1 cellular context compared by ENCODE assay signal in the genomic region with DNA sequence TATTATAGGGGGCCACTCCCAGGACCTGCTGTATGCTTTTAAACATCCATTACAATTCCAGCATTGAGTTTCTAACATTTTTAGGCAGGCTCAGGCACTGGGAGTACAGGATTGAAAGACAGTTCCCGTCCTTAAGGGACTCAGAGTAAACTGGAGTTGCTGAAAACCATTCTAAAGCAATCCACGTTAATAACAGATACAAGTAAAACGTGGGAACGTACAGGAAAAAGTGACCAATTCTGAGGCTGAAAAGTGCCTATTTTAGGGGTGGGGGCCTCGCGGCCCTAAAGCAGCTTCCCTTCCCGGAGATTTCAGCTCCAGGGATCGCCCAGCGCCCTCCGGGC.
TF ChIP-seq lines count a peak whose summit lies in the region.

No MANE protein-coding gene starts in this region.

TF ChIP-seq in K562, 482 proteins besides CTCF, POLR2A, EP300 and RAD21 (continued from another document):
- TF ChIP-seq, protein P1, sequence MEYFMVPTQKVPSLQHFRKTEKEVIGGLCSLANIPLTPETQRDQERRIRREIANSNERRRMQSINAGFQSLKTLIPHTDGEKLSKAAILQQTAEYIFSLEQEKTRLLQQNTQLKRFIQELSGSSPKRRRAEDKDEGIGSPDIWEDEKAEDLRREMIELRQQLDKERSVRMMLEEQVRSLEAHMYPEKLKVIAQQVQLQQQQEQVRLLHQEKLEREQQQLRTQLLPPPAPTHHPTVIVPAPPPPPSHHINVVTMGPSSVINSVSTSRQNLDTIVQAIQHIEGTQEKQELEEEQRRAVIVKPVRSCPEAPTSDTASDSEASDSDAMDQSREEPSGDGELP (CRISPR knock-in tag; IDR thresholded peaks at IDR 0.05; ENCODE audit: borderline replicate concordance), result no peak
- TF ChIP-seq GTF2E2 (tag; IDR thresholded peaks at IDR 0.05), result peak; percentile 82
- TF ChIP-seq, protein P2, sequence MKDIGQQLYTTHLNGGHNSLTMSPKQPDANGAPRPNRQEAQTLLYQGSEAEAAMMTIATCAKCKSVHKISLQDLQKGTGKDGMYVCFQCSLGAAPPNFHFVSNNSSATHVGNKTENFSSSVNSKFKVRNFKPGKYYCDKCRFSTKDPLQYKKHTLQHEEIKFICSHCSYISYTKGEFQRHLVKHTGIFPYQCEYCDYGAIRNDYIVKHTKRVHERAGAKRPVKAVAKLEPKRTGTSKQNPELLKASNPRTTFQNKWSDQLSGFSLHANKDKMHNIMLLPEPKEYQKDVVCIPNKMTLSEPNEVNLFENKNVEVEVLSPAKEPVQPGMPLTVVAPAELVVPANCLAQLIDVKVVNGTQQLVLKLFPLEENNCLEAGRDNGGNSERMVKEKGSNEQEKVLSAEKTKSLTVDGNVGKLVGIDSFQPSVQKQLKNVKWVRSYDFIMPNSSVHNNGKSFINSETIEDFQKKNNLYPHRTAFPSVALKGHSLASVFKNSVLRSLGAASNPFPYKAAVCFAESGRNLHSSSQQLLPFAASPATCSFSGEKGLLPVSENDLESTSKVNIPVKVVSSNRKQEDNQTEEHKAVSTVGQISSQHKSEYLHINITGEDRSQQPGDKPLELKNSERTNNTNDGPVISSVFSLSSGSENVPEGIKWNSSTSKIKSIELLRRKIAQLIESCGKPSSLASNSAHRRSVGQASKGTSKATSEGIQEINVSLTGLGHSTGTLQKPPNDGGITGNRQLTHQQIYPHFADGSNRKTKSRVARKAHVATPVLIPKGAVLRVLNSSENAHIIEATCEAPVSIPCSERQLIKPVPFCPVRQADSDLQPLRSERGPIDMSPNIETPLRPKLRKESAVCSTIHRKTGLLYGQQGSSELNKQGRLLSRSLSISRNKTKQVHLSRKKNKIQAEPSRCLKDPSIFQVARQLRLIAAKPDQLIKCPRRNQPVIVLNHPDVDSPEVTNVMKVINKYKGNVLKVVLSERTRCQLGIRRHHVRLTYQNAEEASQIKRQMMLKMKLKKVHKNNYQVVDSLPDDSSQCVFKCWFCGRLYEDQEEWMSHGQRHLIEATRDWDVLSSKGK (CRISPR knock-in tag; IDR thresholded peaks at IDR 0.05), result no peak
- TF ChIP-seq ZNF224 (CRISPR knock-in tag; IDR thresholded peaks at IDR 0.05), result no peak
- no peak for TF ChIP-seq KDM1A (IDR thresholded peaks at IDR 0.05)
- TF ChIP-seq DPF2 (IDR thresholded peaks at IDR 0.05), result 0 out of 2 replicates have a peak, but pooled peaks have one; percentile 13
- no peak for TF ChIP-seq PHB (CRISPR knock-in tag; IDR thresholded peaks at IDR 0.05)
- TF ChIP-seq FOXJ3 (CRISPR knock-in tag; IDR thresholded peaks at IDR 0.05), result no peak
- TF ChIP-seq GTF2A2 (tag; IDR thresholded peaks at IDR 0.05), result peak; percentile 47; the same call in 1 of the 2 replicates
- TF ChIP-seq KAT7 (CRISPR knock-in tag; IDR thresholded peaks at IDR 0.05; ENCODE audit: borderline replicate concordance), result peak; percentile 19; the same call in 1 of the 2 replicates
- no peak for TF ChIP-seq NUFIP1 (IDR thresholded peaks at IDR 0.05; ENCODE audit: partially characterized antibody)
- TF ChIP-seq ZNF551 (CRISPR knock-in tag; IDR thresholded peaks at IDR 0.05), result no peak
